19 cellular contexts compared by ENCODE assay signal in genomic region chr3:13660042-13660874, GRCh38.
DNase-seq lines count a peak whose midpoint lies in the region; ATAC-seq and TF ChIP-seq lines count a peak whose summit lies in the region.
"Had no signal": no experiment of that assay in that cellular context is flagged by ENCODE, and none has a peak within 500 bp of the region (broad histone marks: within the 10 kb centered on the region; RNA-seq: fewer than 3 reads in every experiment).

No MANE protein-coding gene starts in this region.

- H3K27ac ChIP-seq in HEK293 (ENCODE audit: extremely low read depth, low read depth, low read length), result no peak overlapping the region
- H3K27ac ChIP-seq: 22Rv1, BLaER1, C4-2B had no signal

- no peaks in the 10 kb centered on the region for H3K36me3 Mint-ChIP-seq in WTC11
- H3K36me3 Mint-ChIP-seq: CD4-positive, CD25-positive, alpha-beta regulatory T cell; CD8-positive, alpha-beta T cell had no signal

- TF ChIP-seq CTCF in HEK293 (tag by site-specific recombination; IDR thresholded peaks at IDR 0.05), result no peak
- no peak for TF ChIP-seq CTCF in WTC11 (IDR thresholded peaks at IDR 0.05)

- POLR2A ChIA-PET in HEK293 (lab: Yijun Ruan, JAX), result no interaction called here
- POLR2A ChIA-PET in WTC11 (lab: Charles Lee), result no interaction called here

- H3K4me1 ChIP-seq in HEK293 (ENCODE audit: control insufficient read depth, insufficient read depth, low read length), result no peaks in the 10 kb centered on the region
- H3K4me1 ChIP-seq: HAP-1 had no signal

- peaks cover 4% of the 10 kb centered on the region for H3K9me3 Mint-ChIP-seq in WTC11
- H3K9me3 Mint-ChIP-seq: CD8-positive, alpha-beta T cell had no signal

- no peak overlapping the region for H3K4me3 Mint-ChIP-seq in WTC11
- H3K4me3 Mint-ChIP-seq: B cell; CD4-positive, CD25-positive, alpha-beta regulatory T cell; CD8-positive, alpha-beta T cell had no signal

- no peaks in the 10 kb centered on the region for H3K36me3 ChIP-seq in HEK293 (ENCODE audit: control insufficient read depth in 2 of 2, insufficient read depth in 1 of 2, low read length in 2 of 2)
- H3K36me3 ChIP-seq: BLaER1, HAP-1 had no signal

- no peak overlapping the region for H3K4me3 ChIP-seq in HEK293 (ENCODE audit: low read depth, low read length)
- H3K4me3 ChIP-seq: BLaER1, HAP-1 had no signal

- peaks cover 10% of the 10 kb centered on the region for H3K4me1 Mint-ChIP-seq in WTC11

- peaks cover 29% of the 10 kb centered on the region for H3K27me3 Mint-ChIP-seq in WTC11 (ENCODE audit: low read depth)

- DNase-seq in WTC11 (ENCODE audit: low spot score) (no peak), kidney tubule cell (ENCODE audit: low spot score) (peak; percentile 84), renal cortical epithelial cell (ENCODE audit: low read depth) (peak; percentile 56), NCI-H1436 (lab: John Stamatoyannopoulos, UW) (no peak), NCI-H82 (lab: John Stamatoyannopoulos, UW) (no peak)
- no peak for DNase-seq in activated CD8-positive, alpha-beta memory T cell treated with anti-CD3 and anti-CD28 coated beads, Interleukin-2, amount 50 U/mL, for 48 hours
- DNase-seq: Caco-2; CD4-positive, CD25-positive, alpha-beta regulatory T cell; CD8-positive, alpha-beta T cell; DMS153; DND-41; GOT3 had no signal

- CTCF ChIA-PET in HEK293 (lab: Yijun Ruan, JAX) (interaction anchor here (1.5 to 17.8 kb wide), 2 partner anchors 211 to 224 kb away, joined by 4 to 589 read pairs; partner anchors contain the start of gene WNT7A), WTC11 (lab: Charles Lee) (interaction anchor here (1.1 to 1.3 kb wide), 3 partner anchors 103 to 221 kb away, joined by 3 to 4 read pairs (median 3); partner anchors contain the start of gene WNT7A)

- no peaks in the 10 kb centered on the region for H3K9me3 ChIP-seq in HEK293 (ENCODE audit: control insufficient read depth, insufficient read depth, low read depth, low read length)
- H3K9me3 ChIP-seq: BLaER1, Caco-2, HAP-1 had no signal

- H3K27ac Mint-ChIP-seq in WTC11, result no peak overlapping the region; the same call in 1 of the 2 replicates
- H3K27ac Mint-ChIP-seq: B cell; CD4-positive, CD25-positive, alpha-beta regulatory T cell; CD8-positive, alpha-beta T cell had no signal

- ATAC-seq in WTC11 (no peak), HG02885 (IDR thresholded peaks at IDR 0.05; ENCODE audit: poor library complexity, unreplicated experiment) (no peak)
- ATAC-seq: CD8-positive, alpha-beta T cell had no signal

TF ChIP-seq in HEK293, 187 proteins besides CTCF, POLR2A, EP300 and RAD21:
- TF ChIP-seq ZNF280D (tag by site-specific recombination; IDR thresholded peaks at IDR 0.05) (peak; percentile 73; the same call in 1 of the 2 replicates), ZNF202 (tag by site-specific recombination; IDR thresholded peaks at IDR 0.05; ENCODE audit: borderline replicate concordance) (no peak)

TF ChIP-seq in WTC11, 78 proteins besides CTCF, POLR2A, EP300 and RAD21:
- TF ChIP-seq GTF2I (CRISPR knock-in tag; conservative IDR thresholded peaks at IDR 0.05) (0 out of 2 replicates have a peak, but pooled peaks have one; percentile 28), SMAD4 (CRISPR knock-in tag; IDR thresholded peaks at IDR 0.05) (no peak)

Comparison
In these comparisons a context has a peak if more than half of its experiments do, and no peak if none do; other contexts are left out.
1. DNase-seq: peak in kidney tubule cell (single experiment) and renal cortical epithelial cell (single experiment); none in WTC11 (single experiment), NCI-H1436 (single experiment), NCI-H82 (single experiment) and activated CD8-positive, alpha-beta memory T cell treated with anti-CD3 and anti-CD28 coated beads, Interleukin-2, amount 50 U/mL, for 48 hours (single experiment).